ENCODE assay signal across 2 cellular contexts in the genomic region with DNA sequence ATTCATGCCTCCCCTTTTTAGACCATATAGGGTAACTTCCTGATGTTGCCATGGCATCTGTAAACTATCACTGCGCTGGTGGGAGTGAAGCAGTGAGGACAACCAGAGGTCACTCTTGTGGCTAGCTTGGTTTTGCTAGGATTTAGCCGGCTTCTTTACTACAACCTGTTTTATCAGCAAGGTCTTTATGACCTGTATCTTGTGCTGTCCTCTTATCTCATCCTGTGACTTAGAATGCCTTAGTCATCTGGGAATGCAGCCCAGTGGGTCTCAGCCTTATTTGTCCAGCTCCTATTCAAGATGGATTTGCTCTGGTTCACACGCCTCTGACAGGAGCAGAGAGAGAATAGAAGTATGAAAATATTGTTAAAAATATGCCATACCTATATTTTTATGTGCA.
TF ChIP-seq lines count a peak whose summit lies in the region.

No MANE protein-coding gene starts in this region.

TF ChIP-seq in H1, 55 proteins besides CTCF, POLR2A, EP300 and RAD21:
- TF ChIP-seq, protein P1, sequence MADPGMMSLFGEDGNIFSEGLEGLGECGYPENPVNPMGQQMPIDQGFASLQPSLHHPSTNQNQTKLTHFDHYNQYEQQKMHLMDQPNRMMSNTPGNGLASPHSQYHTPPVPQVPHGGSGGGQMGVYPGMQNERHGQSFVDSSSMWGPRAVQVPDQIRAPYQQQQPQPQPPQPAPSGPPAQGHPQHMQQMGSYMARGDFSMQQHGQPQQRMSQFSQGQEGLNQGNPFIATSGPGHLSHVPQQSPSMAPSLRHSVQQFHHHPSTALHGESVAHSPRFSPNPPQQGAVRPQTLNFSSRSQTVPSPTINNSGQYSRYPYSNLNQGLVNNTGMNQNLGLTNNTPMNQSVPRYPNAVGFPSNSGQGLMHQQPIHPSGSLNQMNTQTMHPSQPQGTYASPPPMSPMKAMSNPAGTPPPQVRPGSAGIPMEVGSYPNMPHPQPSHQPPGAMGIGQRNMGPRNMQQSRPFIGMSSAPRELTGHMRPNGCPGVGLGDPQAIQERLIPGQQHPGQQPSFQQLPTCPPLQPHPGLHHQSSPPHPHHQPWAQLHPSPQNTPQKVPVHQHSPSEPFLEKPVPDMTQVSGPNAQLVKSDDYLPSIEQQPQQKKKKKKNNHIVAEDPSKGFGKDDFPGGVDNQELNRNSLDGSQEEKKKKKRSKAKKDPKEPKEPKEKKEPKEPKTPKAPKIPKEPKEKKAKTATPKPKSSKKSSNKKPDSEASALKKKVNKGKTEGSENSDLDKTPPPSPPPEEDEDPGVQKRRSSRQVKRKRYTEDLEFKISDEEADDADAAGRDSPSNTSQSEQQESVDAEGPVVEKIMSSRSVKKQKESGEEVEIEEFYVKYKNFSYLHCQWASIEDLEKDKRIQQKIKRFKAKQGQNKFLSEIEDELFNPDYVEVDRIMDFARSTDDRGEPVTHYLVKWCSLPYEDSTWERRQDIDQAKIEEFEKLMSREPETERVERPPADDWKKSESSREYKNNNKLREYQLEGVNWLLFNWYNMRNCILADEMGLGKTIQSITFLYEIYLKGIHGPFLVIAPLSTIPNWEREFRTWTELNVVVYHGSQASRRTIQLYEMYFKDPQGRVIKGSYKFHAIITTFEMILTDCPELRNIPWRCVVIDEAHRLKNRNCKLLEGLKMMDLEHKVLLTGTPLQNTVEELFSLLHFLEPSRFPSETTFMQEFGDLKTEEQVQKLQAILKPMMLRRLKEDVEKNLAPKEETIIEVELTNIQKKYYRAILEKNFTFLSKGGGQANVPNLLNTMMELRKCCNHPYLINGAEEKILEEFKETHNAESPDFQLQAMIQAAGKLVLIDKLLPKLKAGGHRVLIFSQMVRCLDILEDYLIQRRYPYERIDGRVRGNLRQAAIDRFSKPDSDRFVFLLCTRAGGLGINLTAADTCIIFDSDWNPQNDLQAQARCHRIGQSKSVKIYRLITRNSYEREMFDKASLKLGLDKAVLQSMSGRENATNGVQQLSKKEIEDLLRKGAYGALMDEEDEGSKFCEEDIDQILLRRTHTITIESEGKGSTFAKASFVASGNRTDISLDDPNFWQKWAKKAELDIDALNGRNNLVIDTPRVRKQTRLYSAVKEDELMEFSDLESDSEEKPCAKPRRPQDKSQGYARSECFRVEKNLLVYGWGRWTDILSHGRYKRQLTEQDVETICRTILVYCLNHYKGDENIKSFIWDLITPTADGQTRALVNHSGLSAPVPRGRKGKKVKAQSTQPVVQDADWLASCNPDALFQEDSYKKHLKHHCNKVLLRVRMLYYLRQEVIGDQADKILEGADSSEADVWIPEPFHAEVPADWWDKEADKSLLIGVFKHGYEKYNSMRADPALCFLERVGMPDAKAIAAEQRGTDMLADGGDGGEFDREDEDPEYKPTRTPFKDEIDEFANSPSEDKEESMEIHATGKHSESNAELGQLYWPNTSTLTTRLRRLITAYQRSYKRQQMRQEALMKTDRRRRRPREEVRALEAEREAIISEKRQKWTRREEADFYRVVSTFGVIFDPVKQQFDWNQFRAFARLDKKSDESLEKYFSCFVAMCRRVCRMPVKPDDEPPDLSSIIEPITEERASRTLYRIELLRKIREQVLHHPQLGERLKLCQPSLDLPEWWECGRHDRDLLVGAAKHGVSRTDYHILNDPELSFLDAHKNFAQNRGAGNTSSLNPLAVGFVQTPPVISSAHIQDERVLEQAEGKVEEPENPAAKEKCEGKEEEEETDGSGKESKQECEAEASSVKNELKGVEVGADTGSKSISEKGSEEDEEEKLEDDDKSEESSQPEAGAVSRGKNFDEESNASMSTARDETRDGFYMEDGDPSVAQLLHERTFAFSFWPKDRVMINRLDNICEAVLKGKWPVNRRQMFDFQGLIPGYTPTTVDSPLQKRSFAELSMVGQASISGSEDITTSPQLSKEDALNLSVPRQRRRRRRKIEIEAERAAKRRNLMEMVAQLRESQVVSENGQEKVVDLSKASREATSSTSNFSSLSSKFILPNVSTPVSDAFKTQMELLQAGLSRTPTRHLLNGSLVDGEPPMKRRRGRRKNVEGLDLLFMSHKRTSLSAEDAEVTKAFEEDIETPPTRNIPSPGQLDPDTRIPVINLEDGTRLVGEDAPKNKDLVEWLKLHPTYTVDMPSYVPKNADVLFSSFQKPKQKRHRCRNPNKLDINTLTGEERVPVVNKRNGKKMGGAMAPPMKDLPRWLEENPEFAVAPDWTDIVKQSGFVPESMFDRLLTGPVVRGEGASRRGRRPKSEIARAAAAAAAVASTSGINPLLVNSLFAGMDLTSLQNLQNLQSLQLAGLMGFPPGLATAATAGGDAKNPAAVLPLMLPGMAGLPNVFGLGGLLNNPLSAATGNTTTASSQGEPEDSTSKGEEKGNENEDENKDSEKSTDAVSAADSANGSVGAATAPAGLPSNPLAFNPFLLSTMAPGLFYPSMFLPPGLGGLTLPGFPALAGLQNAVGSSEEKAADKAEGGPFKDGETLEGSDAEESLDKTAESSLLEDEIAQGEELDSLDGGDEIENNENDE (IDR thresholded peaks at IDR 0.05; ENCODE audit: insufficient replicate concordance, low read length) = no peak
- TF ChIP-seq BRCA1 (IDR thresholded peaks at IDR 0.05; ENCODE audit: low read depth, low read length) (no peak), SRF (IDR thresholded peaks at IDR 0.05; ENCODE audit: low read depth, low read length) (0 out of 2 replicates have a peak, but pooled peaks have one; percentile 23)

TF ChIP-seq in HepG2, 621 proteins besides CTCF, POLR2A, EP300 and RAD21:
- no peak for TF ChIP-seq ZNF724P (CRISPR knock-in tag; IDR thresholded peaks at IDR 0.05; ENCODE audit: borderline replicate concordance)
- 0 out of 2 replicates have a peak, but pooled peaks have one; percentile 30 for TF ChIP-seq RFX3 (CRISPR knock-in tag; IDR thresholded peaks at IDR 0.05)
